ENCODE assay signal across 14 cellular contexts in genomic region chr6:113586413-113586812, GRCh38.
DNase-seq lines count a peak whose midpoint lies in the region; ATAC-seq and TF ChIP-seq lines count a peak whose summit lies in the region.
"Had no signal": no experiment of that assay in that cellular context is flagged by ENCODE, and none has a peak within 500 bp of the region (broad histone marks: within the 10 kb centered on the region; RNA-seq: fewer than 3 reads in every experiment).

No MANE protein-coding gene starts in this region.

- no peaks in the 10 kb centered on the region for H3K27me3 Mint-ChIP-seq in nephron (ENCODE audit: low read depth)
- H3K27me3 Mint-ChIP-seq in stimulated activated naive CD8-positive, alpha-beta T cell treated with anti-CD3 and anti-CD28 coated beads, Interleukin-15, amount 100 ng/mL, for 72 hours: peaks cover 6% of the 10 kb centered on the region

- H3K36me3 Mint-ChIP-seq in nephron (ENCODE audit: low read depth): no peaks in the 10 kb centered on the region

- no peaks in the 10 kb centered on the region for H3K9me3 Mint-ChIP-seq in nephron
- H3K9me3 Mint-ChIP-seq in stimulated activated naive CD8-positive, alpha-beta T cell treated with anti-CD3 and anti-CD28 coated beads, Interleukin-15, amount 100 ng/mL, for 72 hours: no peaks in the 10 kb centered on the region

- peak; percentile 72 for DNase-seq in EL
- DNase-seq in M059J (ENCODE audit: low read depth): peak; percentile 70
- peak; percentile 59 for DNase-seq in dedifferentiated amniotic fluid mesenchymal stem cell (ENCODE audit: extremely low spot score)
- no peak for DNase-seq in stimulated activated naive CD8-positive, alpha-beta T cell treated with anti-CD3 and anti-CD28 coated beads, Interleukin-15, amount 100 ng/mL, for 72 hours
- DNase-seq in DMS53 (lab: John Stamatoyannopoulos, UW): no peak
- DNase-seq in HT-29 (ENCODE audit: low spot score): no peak
- DNase-seq: cerebellar nuclear complex; erythroblast; mesendoderm; NK-92 treated with Interleukin-12 subunit alpha and Interleukin-12 subunit beta, amount 100 ng/mL, for 24 hours; SJCRH30 had no signal

- no peak for TF ChIP-seq CTCF in nephron (IDR thresholded peaks at IDR 0.05; ENCODE audit: unreplicated experiment in 3 of 3)

- ATAC-seq in stimulated activated naive CD8-positive, alpha-beta T cell treated with anti-CD3 and anti-CD28 coated beads, Interleukin-15, amount 100 ng/mL, for 72 hours: no peak
- no peak for ATAC-seq in HG02840 (IDR thresholded peaks at IDR 0.05; ENCODE audit: low FRiP score, unreplicated experiment)
- ATAC-seq: GM12878 had no signal

- peak overlapping the region; percentile 54 to 78 (median 63) for H3K27ac Mint-ChIP-seq in nephron
- H3K27ac Mint-ChIP-seq in stimulated activated naive CD8-positive, alpha-beta T cell treated with anti-CD3 and anti-CD28 coated beads, Interleukin-15, amount 100 ng/mL, for 72 hours: no peak overlapping the region

- peaks cover 13% of the 10 kb centered on the region for H3K4me1 Mint-ChIP-seq in nephron
- H3K4me1 Mint-ChIP-seq in stimulated activated naive CD8-positive, alpha-beta T cell treated with anti-CD3 and anti-CD28 coated beads, Interleukin-15, amount 100 ng/mL, for 72 hours: no peaks in the 10 kb centered on the region

- no peak overlapping the region for H3K4me3 Mint-ChIP-seq in nephron
- no peak overlapping the region for H3K4me3 Mint-ChIP-seq in stimulated activated naive CD8-positive, alpha-beta T cell treated with anti-CD3 and anti-CD28 coated beads, Interleukin-15, amount 100 ng/mL, for 72 hours

Comparison
In these comparisons a context has a peak if more than half of its experiments do, and no peak if none do; other contexts are left out.
1. DNase-seq: peak in EL (single experiment), M059J (single experiment) and dedifferentiated amniotic fluid mesenchymal stem cell (single experiment); none in stimulated activated naive CD8-positive, alpha-beta T cell treated with anti-CD3 and anti-CD28 coated beads, Interleukin-15, amount 100 ng/mL, for 72 hours (0 of 2), DMS53 (single experiment) and HT-29 (single experiment).
2. H3K27ac Mint-ChIP-seq: peak in nephron (3 of 3); none in stimulated activated naive CD8-positive, alpha-beta T cell treated with anti-CD3 and anti-CD28 coated beads, Interleukin-15, amount 100 ng/mL, for 72 hours (0 of 2).